Comparison of ENCODE assay signal across 14 cellular contexts in genomic region chr9:133781828-133782135, GRCh38. TPM values are rescaled to one million over a fixed set of nuclear protein-coding genes. Genes with fewer than 3 reads are reported as not detected.
"Had no signal": no experiment of that assay in that cellular context is flagged by ENCODE, and none has a peak within 500 bp of the region (broad histone marks: within the 10 kb centered on the region; RNA-seq: fewer than 3 reads in every experiment).

No MANE protein-coding gene starts in this region.

- H3K4me3 ChIP-seq: left lung, lower lobe of right lung, psoas muscle, sigmoid colon, testis, tibial nerve had no signal

- H3K4me1 Mint-ChIP-seq: immature natural killer cell; nephron; stimulated activated naive CD8-positive, alpha-beta T cell treated with anti-CD3 and anti-CD28 coated beads, Interleukin-15, amount 100 ng/mL, for 72 hours had no signal

- H3K9me3 Mint-ChIP-seq: dendritic cell treated with granulocyte-macrophage colony-stimulating factor and Interleukin-4, amounts not matched to agents 40 ng/mL and 50 ng/mL, for 4 days; immature natural killer cell; memory B cell; nephron; stimulated activated naive B cell treated with anti-CD40 and anti-IgM and Interleukin-4, amounts not matched to agents 10 μg/mL and 1 μg/mL and 100 μg/mL, for 72 hours; stimulated activated naive CD8-positive, alpha-beta T cell treated with anti-CD3 and anti-CD28 coated beads, Interleukin-15, amount 100 ng/mL, for 72 hours had no signal

- H3K27ac ChIP-seq: foreskin keratinocyte, left lung, lower lobe of right lung, psoas muscle, sigmoid colon, testis, tibial nerve had no signal

- H3K9me3 ChIP-seq: left lung, lower lobe of right lung, psoas muscle, sigmoid colon, testis, tibial nerve had no signal

- H3K27ac Mint-ChIP-seq: dendritic cell treated with granulocyte-macrophage colony-stimulating factor and Interleukin-4, amounts not matched to agents 40 ng/mL and 50 ng/mL, for 4 days; immature natural killer cell; memory B cell; stimulated activated naive B cell treated with anti-CD40 and anti-IgM and Interleukin-4, amounts not matched to agents 10 μg/mL and 1 μg/mL and 100 μg/mL, for 72 hours; stimulated activated naive CD8-positive, alpha-beta T cell treated with anti-CD3 and anti-CD28 coated beads, Interleukin-15, amount 100 ng/mL, for 72 hours had no signal

- H3K4me1 ChIP-seq: foreskin keratinocyte, psoas muscle, sigmoid colon, tibial nerve had no signal

- H3K27me3 ChIP-seq: foreskin keratinocyte, left lung, sigmoid colon, testis, tibial nerve had no signal

- H3K27me3 Mint-ChIP-seq: dendritic cell treated with granulocyte-macrophage colony-stimulating factor and Interleukin-4, amounts not matched to agents 40 ng/mL and 50 ng/mL, for 4 days; memory B cell; naive B cell; stimulated activated naive B cell treated with anti-CD40 and anti-IgM and Interleukin-4, amounts not matched to agents 10 μg/mL and 1 μg/mL and 100 μg/mL, for 72 hours; stimulated activated naive CD8-positive, alpha-beta T cell treated with anti-CD3 and anti-CD28 coated beads, Interleukin-15, amount 100 ng/mL, for 72 hours had no signal

- H3K4me3 Mint-ChIP-seq: dendritic cell treated with granulocyte-macrophage colony-stimulating factor and Interleukin-4, amounts not matched to agents 40 ng/mL and 50 ng/mL, for 4 days; immature natural killer cell; memory B cell; nephron; stimulated activated naive CD8-positive, alpha-beta T cell treated with anti-CD3 and anti-CD28 coated beads, Interleukin-15, amount 100 ng/mL, for 72 hours had no signal

- H3K36me3 Mint-ChIP-seq: immature natural killer cell, naive B cell had no signal

RNA-seq across cellular contexts. Expression of gene SARDH, which starts 43.6 kb away (rescaled TPM):
- total RNA-seq: foreskin keratinocyte had no signal
